9 cellular contexts compared by ENCODE assay signal in genomic region chr16:30528799-30529457, GRCh38. TPM values are rescaled to one million over a fixed set of nuclear protein-coding genes. Genes with fewer than 3 reads are reported as not detected.
DNase-seq lines count a peak whose midpoint lies in the region; ATAC-seq and TF ChIP-seq lines count a peak whose summit lies in the region.
"Had no signal": no experiment of that assay in that cellular context is flagged by ENCODE, and none has a peak within 500 bp of the region (broad histone marks: within the 10 kb centered on the region; RNA-seq: fewer than 3 reads in every experiment).

No MANE protein-coding gene starts in this region.

- DNase-seq in activated naive CD8-positive, alpha-beta T cell treated with anti-CD3 and anti-CD28 coated beads, Interleukin-2, amount 50 U/mL, for 24 hours: no peak
- no peak for DNase-seq in endothelial cell (ENCODE audit: low spot score)
- DNase-seq in type B pancreatic cell (ENCODE audit: extremely low spot score, unreplicated experiment): no peak
- DNase-seq in NK-92 treated with Interleukin-12 subunit alpha and Interleukin-12 subunit beta, amount 100 ng/mL, for 24 hours (lab: John Stamatoyannopoulos, UW): no peak
- DNase-seq: mucosa of descending colon; NCI-H446; stimulated activated naive CD8-positive, alpha-beta T cell treated with anti-CD3 and anti-CD28 coated beads, Interleukin-15, amount 100 ng/mL, for 72 hours had no signal

- ATAC-seq in activated naive CD8-positive, alpha-beta T cell treated with anti-CD3 and anti-CD28 coated beads, Interleukin-2, amount 50 U/mL, for 24 hours: no peak
- no peak for ATAC-seq in HG03457 (IDR thresholded peaks at IDR 0.05; ENCODE audit: unreplicated experiment)
- ATAC-seq: mucosa of descending colon; stimulated activated naive CD8-positive, alpha-beta T cell treated with anti-CD3 and anti-CD28 coated beads, Interleukin-15, amount 100 ng/mL, for 72 hours had no signal

- TF ChIP-seq CTCF in endothelial cell (IDR thresholded peaks at IDR 0.05; ENCODE audit: unreplicated experiment) (no peak), type B pancreatic cell (conservative IDR thresholded peaks at IDR 0.05) (no peak)

- peak overlapping the region; percentile 81 for H3K27ac Mint-ChIP-seq in activated naive CD8-positive, alpha-beta T cell
- H3K27ac Mint-ChIP-seq in activated naive CD8-positive, alpha-beta T cell treated with anti-CD3 and anti-CD28 coated beads, Interleukin-2, amount 50 U/mL, for 24 hours: no peak overlapping the region
- H3K27ac Mint-ChIP-seq in endothelial cell (ENCODE audit: unreplicated experiment) (peak overlapping the region; percentile 86), type B pancreatic cell (peak overlapping the region; percentile 100)

- H3K36me3 Mint-ChIP-seq in activated naive CD8-positive, alpha-beta T cell: no peaks in the 10 kb centered on the region
- peaks cover 12% of the 10 kb centered on the region for H3K36me3 Mint-ChIP-seq in activated naive CD8-positive, alpha-beta T cell treated with anti-CD3 and anti-CD28 coated beads, Interleukin-2, amount 50 U/mL, for 24 hours (ENCODE audit: low read depth)
- H3K36me3 Mint-ChIP-seq in endothelial cell (ENCODE audit: low read depth, unreplicated experiment) (peaks cover 12% of the 10 kb centered on the region), type B pancreatic cell (peaks cover 10% of the 10 kb centered on the region)

- H3K9me3 Mint-ChIP-seq in activated naive CD8-positive, alpha-beta T cell (ENCODE audit: low read depth): no peaks in the 10 kb centered on the region
- no peaks in the 10 kb centered on the region for H3K9me3 Mint-ChIP-seq in activated naive CD8-positive, alpha-beta T cell treated with anti-CD3 and anti-CD28 coated beads, Interleukin-2, amount 50 U/mL, for 24 hours
- H3K9me3 Mint-ChIP-seq in endothelial cell (ENCODE audit: unreplicated experiment) (no peaks in the 10 kb centered on the region), type B pancreatic cell (peaks cover 4% of the 10 kb centered on the region)
- H3K9me3 Mint-ChIP-seq: stimulated activated naive CD8-positive, alpha-beta T cell treated with anti-CD3 and anti-CD28 coated beads, Interleukin-15, amount 100 ng/mL, for 72 hours had no signal

- H3K4me3 Mint-ChIP-seq in activated naive CD8-positive, alpha-beta T cell: no peak overlapping the region
- no peak overlapping the region for H3K4me3 Mint-ChIP-seq in activated naive CD8-positive, alpha-beta T cell treated with anti-CD3 and anti-CD28 coated beads, Interleukin-2, amount 50 U/mL, for 24 hours
- H3K4me3 Mint-ChIP-seq in endothelial cell (ENCODE audit: unreplicated experiment) (peak overlapping the region; percentile 47), type B pancreatic cell (peak overlapping the region; percentile 60)
- H3K4me3 Mint-ChIP-seq: stimulated activated naive CD8-positive, alpha-beta T cell treated with anti-CD3 and anti-CD28 coated beads, Interleukin-15, amount 100 ng/mL, for 72 hours had no signal

- peaks cover 25% of the 10 kb centered on the region for H3K4me1 Mint-ChIP-seq in activated naive CD8-positive, alpha-beta T cell (ENCODE audit: low read depth)
- H3K4me1 Mint-ChIP-seq in activated naive CD8-positive, alpha-beta T cell treated with anti-CD3 and anti-CD28 coated beads, Interleukin-2, amount 50 U/mL, for 24 hours: peaks cover 42% of the 10 kb centered on the region
- H3K4me1 Mint-ChIP-seq in endothelial cell (ENCODE audit: unreplicated experiment): peaks cover 24% of the 10 kb centered on the region
- H3K4me1 Mint-ChIP-seq in type B pancreatic cell (ENCODE audit: unreplicated experiment): peaks cover 40% of the 10 kb centered on the region

- no peaks in the 10 kb centered on the region for H3K27me3 Mint-ChIP-seq in activated naive CD8-positive, alpha-beta T cell
- H3K27me3 Mint-ChIP-seq in activated naive CD8-positive, alpha-beta T cell treated with anti-CD3 and anti-CD28 coated beads, Interleukin-2, amount 50 U/mL, for 24 hours: no peaks in the 10 kb centered on the region
- H3K27me3 Mint-ChIP-seq in endothelial cell (ENCODE audit: unreplicated experiment) (peaks cover 5% of the 10 kb centered on the region), type B pancreatic cell (no peaks in the 10 kb centered on the region)
- H3K27me3 Mint-ChIP-seq: stimulated activated naive CD8-positive, alpha-beta T cell treated with anti-CD3 and anti-CD28 coated beads, Interleukin-15, amount 100 ng/mL, for 72 hours had no signal

RNA-seq across cellular contexts. Expression of gene ZNF768, which starts 2.6 kb away (rescaled TPM):
- 31.4 TPM for total RNA-seq in endothelial cell (ENCODE audit: unreplicated experiment)
- 58.7 and 59.6 TPM in 2 replicates for total RNA-seq in type B pancreatic cell (ENCODE audit: low replicate concordance)

RNA-seq across cellular contexts. Expression of gene ZNF747, which starts 5.7 kb away (rescaled TPM):
- total RNA-seq in endothelial cell (ENCODE audit: unreplicated experiment): 9.7 TPM
- total RNA-seq in type B pancreatic cell (ENCODE audit: low replicate concordance): 9.3 and 11.4 TPM in 2 replicates

RNA-seq across cellular contexts. Expression of gene ZNF764, which starts 29.2 kb away (rescaled TPM):
- 13.8 TPM for total RNA-seq in endothelial cell (ENCODE audit: unreplicated experiment)
- 16.8 and 20.2 TPM in 2 replicates for total RNA-seq in type B pancreatic cell (ENCODE audit: low replicate concordance)

RNA-seq across cellular contexts. Expression of gene ZNF688, which starts 42.6 kb away (rescaled TPM):
- total RNA-seq in endothelial cell (ENCODE audit: unreplicated experiment): 9.6 TPM
- total RNA-seq in type B pancreatic cell (ENCODE audit: low replicate concordance): 9.8 and 14.3 TPM in 2 replicates

RNA-seq across cellular contexts. Expression of gene ITGAL, which starts 56.4 kb away (rescaled TPM):
- total RNA-seq in endothelial cell (ENCODE audit: unreplicated experiment) (not detected), type B pancreatic cell (ENCODE audit: low replicate concordance) (0.33 and 0.48 TPM in 2 replicates)

Comparison
In these comparisons a context has a peak if more than half of its experiments do, and no peak if none do; other contexts are left out.
1. H3K4me3 Mint-ChIP-seq: peak in endothelial cell (single experiment) and type B pancreatic cell (single experiment); none in activated naive CD8-positive, alpha-beta T cell (single experiment) and activated naive CD8-positive, alpha-beta T cell treated with anti-CD3 and anti-CD28 coated beads, Interleukin-2, amount 50 U/mL, for 24 hours (single experiment).